ENCODE assay signal across 9 cellular contexts in the genomic region with DNA sequence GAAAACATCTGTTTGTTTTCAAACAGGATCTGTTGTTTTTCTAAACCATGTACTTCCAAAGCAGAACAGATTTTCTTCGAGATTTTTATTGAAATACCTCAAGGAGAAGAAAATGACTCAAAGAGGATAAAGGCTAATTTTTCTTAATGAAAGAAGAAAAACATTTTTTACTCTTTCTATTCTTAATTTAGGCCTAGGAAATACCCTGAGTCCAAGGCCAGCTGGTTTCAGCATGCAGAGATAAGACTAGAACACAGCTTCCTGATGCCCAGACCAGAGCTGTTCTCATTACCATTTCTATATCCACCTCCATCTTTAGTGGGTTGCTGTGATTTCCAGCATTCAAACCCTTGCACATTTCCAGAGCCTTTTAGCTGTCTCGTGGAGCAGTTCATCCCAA. TPM values are rescaled to one million over a fixed set of nuclear protein-coding genes. Genes with fewer than 3 reads are reported as not detected.
DNase-seq lines count a peak whose midpoint lies in the region; ATAC-seq and TF ChIP-seq lines count a peak whose summit lies in the region.
"Had no signal": no experiment of that assay in that cellular context is flagged by ENCODE, and none has a peak within 500 bp of the region (broad histone marks: within the 10 kb centered on the region; RNA-seq: fewer than 3 reads in every experiment).

No MANE protein-coding gene starts in this region.

- ATAC-seq in GM19372 (IDR thresholded peaks at IDR 0.05; ENCODE audit: low read depth, unreplicated experiment) (peak; percentile 28), HG03432 (IDR thresholded peaks at IDR 0.05; ENCODE audit: unreplicated experiment) (peak; percentile 38), GM18870 (IDR thresholded peaks at IDR 0.05; ENCODE audit: unreplicated experiment) (no peak), HG03135 (IDR thresholded peaks at IDR 0.05; ENCODE audit: unreplicated experiment) (no peak)

- TF ChIP-seq POLR2A in stomach (IDR thresholded peaks at IDR 0.05), result no peak

- no peak for TF ChIP-seq EP300 in stomach (IDR thresholded peaks at IDR 0.05)

- H3K4me3 Mint-ChIP-seq in nephron progenitor cell, result no peak overlapping the region
- H3K4me3 Mint-ChIP-seq: activated T-cell treated with anti-CD3 and anti-CD28 coated beads, Interleukin-2, amount 50 U/mL, for 24 hours had no signal

- no peaks in the 10 kb centered on the region for H3K9me3 ChIP-seq in stomach

- WGBS in stomach, 5 donors, result 52 to 71% (median 70%) methylated on average over 2 of the region's 2 CpGs

- peaks cover 63 to 93% (median 77%) of the 10 kb centered on the region in 4 donors for H3K4me1 ChIP-seq in stomach

- no peaks in the 10 kb centered on the region for H3K27me3 ChIP-seq in stomach

- no peaks in the 10 kb centered on the region for H3K36me3 ChIP-seq in stomach

- H3K4me1 Mint-ChIP-seq in nephron progenitor cell, result peaks cover 28% of the 10 kb centered on the region

- intact Hi-C loops in stomach (cut with DNase I; ENCODE audit: low total_unique reads), result no loop called here

- H3K4me3 ChIP-seq in stomach, result no peak overlapping the region

- peaks cover 2% of the 10 kb centered on the region for H3K27me3 Mint-ChIP-seq in nephron progenitor cell (ENCODE audit: low read depth, poor library complexity)
- H3K27me3 Mint-ChIP-seq: activated T-cell treated with anti-CD3 and anti-CD28 coated beads, Interleukin-2, amount 50 U/mL, for 24 hours had no signal

- H3K27ac Mint-ChIP-seq in nephron progenitor cell, result no peak overlapping the region
- H3K27ac Mint-ChIP-seq: activated T-cell treated with anti-CD3 and anti-CD28 coated beads, Interleukin-2, amount 50 U/mL, for 24 hours had no signal

- peaks cover 3% of the 10 kb centered on the region for H3K9me3 Mint-ChIP-seq in nephron progenitor cell
- H3K9me3 Mint-ChIP-seq: activated T-cell treated with anti-CD3 and anti-CD28 coated beads, Interleukin-2, amount 50 U/mL, for 24 hours had no signal

- TF ChIP-seq CTCF in stomach (IDR thresholded peaks at IDR 0.05) (no peak), nephron progenitor cell (IDR thresholded peaks at IDR 0.05) (no peak)

- H3K36me3 Mint-ChIP-seq in nephron progenitor cell (ENCODE audit: low read depth), result peaks cover 15% of the 10 kb centered on the region

- peak overlapping the region in 4 of 5 donors; percentile 48 to 85 (median 84) for H3K27ac ChIP-seq in stomach

- DNase-seq in dermis blood vessel endothelial cell (peak; percentile 24), stomach (no peak), NCI-H2029 treated with DMSO at 0.1 percent for 48 hours (lab: John Stamatoyannopoulos, UW) (no peak), nephron progenitor cell (no peak)
- DNase-seq: activated T-cell treated with anti-CD3 and anti-CD28 coated beads, Interleukin-2, amount 50 U/mL, for 24 hours had no signal

RNA-seq across cellular contexts. Expression of a gene that starts 18.3 kb away (rescaled TPM):
- total RNA-seq in dermis blood vessel endothelial cell, result 25.8 and 34.5 TPM in 2 replicates
- total RNA-seq in stomach, result 100 to 1,000 TPM in 1 of 5 donors, 10 to 100 TPM in 4; 25.1 to 101 (median 60.8) TPM
- polyA plus RNA-seq in stomach, result 1 to 10 TPM; 3.2 to 4.8 (median 4.3) TPM

Comparison
In these comparisons a context has a peak if more than half of its experiments do, and no peak if none do; other contexts are left out.
1. ATAC-seq: peak in GM19372 (single experiment) and HG03432 (single experiment); none in GM18870 (single experiment) and HG03135 (single experiment).